In the genomic region with DNA sequence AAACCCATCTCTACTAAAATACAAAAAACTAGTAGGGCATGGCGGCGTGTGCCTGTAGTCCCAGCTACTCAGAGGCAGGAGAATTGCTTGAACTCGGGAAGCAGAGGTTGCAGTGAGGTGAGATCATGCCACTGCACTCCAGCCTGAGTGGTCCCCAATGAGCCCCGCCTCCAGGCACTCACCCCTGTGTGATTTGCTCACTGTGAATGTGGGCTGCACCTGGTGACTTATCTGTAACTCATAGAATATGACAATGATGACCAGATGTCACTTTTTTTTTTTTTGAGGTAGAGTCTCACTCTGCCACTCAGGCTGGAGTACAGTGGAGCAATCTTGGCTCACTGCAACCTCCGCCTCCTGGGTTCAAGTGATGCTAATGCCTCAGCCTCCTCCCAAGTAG, we compare ENCODE assay signal across 21 cellular contexts. TPM values are rescaled to one million over a fixed set of nuclear protein-coding genes. Genes with fewer than 3 reads are reported as not detected.
"Had no signal": no experiment of that assay in that cellular context is flagged by ENCODE, and none has a peak within 500 bp of the region (broad histone marks: within the 10 kb centered on the region; RNA-seq: fewer than 3 reads in every experiment).

No MANE protein-coding gene starts in this region.

- H3K9me3 ChIP-seq: colonic mucosa, heart left ventricle, mucosa of descending colon, neutrophil, psoas muscle, right lobe of liver, tibial artery, upper lobe of right lung, vagina had no signal

- H3K27ac ChIP-seq: colonic mucosa, heart left ventricle, neutrophil, psoas muscle, right lobe of liver, tibial artery, upper lobe of right lung, vagina had no signal

- FAIRE-seq: endothelial cell of umbilical vein, frontal cortex had no signal

- H3K9me3 Mint-ChIP-seq: endodermal cell had no signal

- H3K27me3 ChIP-seq: colonic mucosa, heart left ventricle, neutrophil, right lobe of liver, tibial artery, upper lobe of right lung, vagina had no signal

- H3K4me3 Mint-ChIP-seq: endodermal cell; naive thymus-derived CD8-positive, alpha-beta T cell had no signal

- H3K27ac Mint-ChIP-seq: endodermal cell had no signal

- H3K4me3 ChIP-seq: colonic mucosa, heart left ventricle, mucosa of descending colon, psoas muscle, right lobe of liver, tibial artery, upper lobe of right lung, vagina had no signal

- H3K36me3 ChIP-seq: colonic mucosa, heart left ventricle, neutrophil, right lobe of liver, tibial artery, upper lobe of right lung, vagina had no signal

- H3K36me3 Mint-ChIP-seq: naive thymus-derived CD8-positive, alpha-beta T cell had no signal

- H3K4me1 ChIP-seq: colonic mucosa, psoas muscle, right lobe of liver had no signal

- ATAC-seq: heart left ventricle; mucosa of descending colon; naive thymus-derived CD8-positive, alpha-beta T cell; psoas muscle; right lobe of liver; upper lobe of right lung had no signal

- DNase-seq: colonic mucosa; effector CD4-positive, alpha-beta T cell; endodermal cell; heart left ventricle; hippocampal formation; kidney glomerular epithelial cell; mucosa of descending colon; naive thymus-derived CD8-positive, alpha-beta T cell; psoas muscle; retina; right lobe of liver; stimulated activated CD4-positive, alpha-beta T cell treated with anti-CD3 and anti-CD28 coated beads, Interleukin-15, amount 100 ng/mL, for 24 hours; stimulated activated CD4-positive, alpha-beta T cell treated with anti-CD3 and anti-CD28 coated beads, Interleukin-2, amount 100 ng/mL, for 24 hours; stimulated activated CD4-positive, alpha-beta T cell treated with anti-CD3 and anti-CD28 coated beads, Interleukin-4, amount 100 ng/mL, for 4 hours; stimulated activated naive CD4-positive, alpha-beta T cell treated with Interleukin-2 at 50 U/mL for 16 hours; tibial artery; upper lobe of right lung had no signal

RNA-seq across cellular contexts. Expression of gene HOPX, which starts 49.0 kb away (rescaled TPM):
- total RNA-seq: endodermal cell had no signal
